ENCODE assay signal across 8 cellular contexts in the genomic region with DNA sequence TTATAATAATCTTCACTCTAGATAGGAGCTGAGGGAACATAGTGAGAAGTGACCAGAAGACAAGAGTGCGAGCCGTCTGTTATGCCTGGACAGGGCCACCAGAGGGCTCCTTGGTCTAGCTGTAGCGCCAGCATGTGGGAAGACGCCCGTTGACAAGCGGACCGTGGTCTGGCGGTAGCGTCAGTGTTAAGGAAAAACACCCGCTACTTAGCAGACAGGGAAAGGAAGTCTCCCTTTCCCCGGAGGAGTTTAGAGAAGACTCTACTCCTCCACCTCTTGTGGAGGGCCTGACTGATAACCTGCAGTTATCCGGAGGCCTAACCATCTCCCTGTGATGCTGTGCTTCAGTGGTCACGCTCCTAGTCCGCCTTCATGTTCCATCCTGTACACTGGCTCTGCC.
DNase-seq lines count a peak whose midpoint lies in the region; ATAC-seq and TF ChIP-seq lines count a peak whose summit lies in the region.
"Not testable (repeated sequence)": the region's sequence is repeated elsewhere in the genome, so short reads cannot be mapped to it uniquely, and the experiment has no call there.

No MANE protein-coding gene starts in this region.

- not testable (repeated sequence) for H3K4me1 Mint-ChIP-seq in activated T-cell treated with anti-CD3 and anti-CD28 coated beads, Interleukin-2, amount 50 U/mL, for 72 hours (ENCODE audit: low read depth)

- peaks cover 15% of the 10 kb centered on the region for H3K27me3 Mint-ChIP-seq in activated T-cell treated with anti-CD3 and anti-CD28 coated beads, Interleukin-2, amount 50 U/mL, for 72 hours (ENCODE audit: low read depth)

- H3K36me3 ChIP-seq in SJSA1; esophagus squamous epithelium; lung (ENCODE audit: control insufficient read depth in 2 of 2, insufficient read depth in 2 of 2, low read length in 2 of 2): not testable (repeated sequence)

- H3K9me3 Mint-ChIP-seq in activated T-cell treated with anti-CD3 and anti-CD28 coated beads, Interleukin-2, amount 50 U/mL, for 72 hours: not testable (repeated sequence)

- 14 to 23% methylated on average over 14 of the region's 14 CpGs for WGBS in esophagus squamous epithelium, 2 donors
- 18 to 21% methylated on average over 14 of the region's 14 CpGs for WGBS in lung, 2 donors

- intact Hi-C loops in esophagus squamous epithelium (cut with DNase I): not testable (repeated sequence)

- TF ChIP-seq POLR2A in esophagus squamous epithelium (IDR thresholded peaks at IDR 0.05): not testable (repeated sequence)

- not testable (repeated sequence) for H3K4me1 ChIP-seq in SJSA1 (replicated peaks); esophagus squamous epithelium; lung (ENCODE audit: control insufficient read depth in 2 of 2, insufficient read depth in 2 of 2, low read length in 2 of 2)

- not testable (repeated sequence) for H3K27me3 ChIP-seq in SJSA1 (replicated peaks); lung (ENCODE audit: control insufficient read depth, insufficient read depth)
- peaks cover 0 to 24% (median 0%) of the 10 kb centered on the region in 4 donors for H3K27me3 ChIP-seq in esophagus squamous epithelium

- peak; percentile 75 for DNase-seq in AG10803 (ENCODE audit: low read depth)
- DNase-seq in NCI-H1092 treated with DMSO at 0.1 percent for 48 hours (lab: John Stamatoyannopoulos, UW): peak; percentile 56
- peak; percentile 57 to 78 for DNase-seq in SJSA1 (ENCODE audit: low read depth in 1 of 2, low spot score in 2 of 2)
- peak; percentile 54 to 62 for DNase-seq in activated T-cell treated with anti-CD3 and anti-CD28 coated beads, Interleukin-2, amount 50 U/mL, for 72 hours
- DNase-seq in esophagus squamous epithelium (lab: John Stamatoyannopoulos, UW): not testable (repeated sequence)
- DNase-seq in lung (ENCODE audit: low spot score): peak; percentile 46
- DNase-seq in stimulated activated CD4-positive, alpha-beta T cell treated with anti-CD3 and anti-CD28 coated beads, Interleukin-1b, Interleukin-23, amount 100 ng/mL, for 4 hours (ENCODE audit: low read depth in 2 of 2): peak; percentile 19 to 27

- ATAC-seq in GM18517 (IDR thresholded peaks at IDR 0.05; ENCODE audit: unreplicated experiment): peak; percentile 48
- ATAC-seq in activated T-cell treated with anti-CD3 and anti-CD28 coated beads, Interleukin-2, amount 50 U/mL, for 72 hours (replicated peaks in 1 of 2); lung (ENCODE audit: insufficient read depth, low FRiP score): not testable (repeated sequence)

- H3K9me3 ChIP-seq in SJSA1 (replicated peaks); esophagus squamous epithelium; lung (ENCODE audit: control insufficient read depth in 2 of 2, insufficient read depth in 1 of 2, low read length in 1 of 2): not testable (repeated sequence)

- H3K4me3 Mint-ChIP-seq in activated T-cell treated with anti-CD3 and anti-CD28 coated beads, Interleukin-2, amount 50 U/mL, for 72 hours: peak overlapping the region in 1 of 2 donors; percentile 11

- H3K27ac ChIP-seq in SJSA1; esophagus squamous epithelium; lung (ENCODE audit: low read depth in 1 of 2, low read length in 1 of 2): not testable (repeated sequence)

- H3K36me3 Mint-ChIP-seq in activated T-cell treated with anti-CD3 and anti-CD28 coated beads, Interleukin-2, amount 50 U/mL, for 72 hours (ENCODE audit: insufficient read depth in 2 of 2): not testable (repeated sequence)

- not testable (repeated sequence) for H3K27ac Mint-ChIP-seq in activated T-cell treated with anti-CD3 and anti-CD28 coated beads, Interleukin-2, amount 50 U/mL, for 72 hours

- H3K4me3 ChIP-seq in AG10803 (ENCODE audit: low read length): peak overlapping the region; percentile 33
- not testable (repeated sequence) for H3K4me3 ChIP-seq in SJSA1, esophagus squamous epithelium, lung

- TF ChIP-seq CTCF in AG10803 (conservative IDR thresholded peaks at IDR 0.05; ENCODE audit: low read length): peak; percentile 92
- peak; percentile 33 to 71 (median 60) for TF ChIP-seq CTCF in esophagus squamous epithelium (IDR thresholded peaks at IDR 0.05)
- peak; percentile 58 for TF ChIP-seq CTCF in lung (IDR thresholded peaks at IDR 0.05; ENCODE audit: control extremely low read depth, extremely low read depth)
